In genomic region chr15:63198315-63198714, GRCh38 we compare ENCODE assay signal across 1 cellular context.
TF ChIP-seq lines count a peak whose summit lies in the region.

No MANE protein-coding gene starts in this region.

TF ChIP-seq in HepG2, 621 proteins besides CTCF, POLR2A, EP300 and RAD21:
- TF ChIP-seq HNF4G (IDR thresholded peaks at IDR 0.05; ENCODE audit: borderline replicate concordance, low read depth, low read length) (no peak), HNF4G (CRISPR knock-in tag; IDR thresholded peaks at IDR 0.05; ENCODE audit: borderline replicate concordance, low read depth) (no peak), ZKSCAN8 (CRISPR knock-in tag; IDR thresholded peaks at IDR 0.05; ENCODE audit: borderline replicate concordance) (no peak), ZNF784 (CRISPR knock-in tag; IDR thresholded peaks at IDR 0.05; ENCODE audit: borderline replicate concordance) (no peak), ZNF781 (CRISPR knock-in tag; IDR thresholded peaks at IDR 0.05; ENCODE audit: borderline replicate concordance, not compliant biosample characterization) (no peak), MXD1 (CRISPR knock-in tag; IDR thresholded peaks at IDR 0.05) (no peak), ZBTB26 (CRISPR knock-in tag; IDR thresholded peaks at IDR 0.05; ENCODE audit: borderline replicate concordance) (no peak)
